In the genomic region with DNA sequence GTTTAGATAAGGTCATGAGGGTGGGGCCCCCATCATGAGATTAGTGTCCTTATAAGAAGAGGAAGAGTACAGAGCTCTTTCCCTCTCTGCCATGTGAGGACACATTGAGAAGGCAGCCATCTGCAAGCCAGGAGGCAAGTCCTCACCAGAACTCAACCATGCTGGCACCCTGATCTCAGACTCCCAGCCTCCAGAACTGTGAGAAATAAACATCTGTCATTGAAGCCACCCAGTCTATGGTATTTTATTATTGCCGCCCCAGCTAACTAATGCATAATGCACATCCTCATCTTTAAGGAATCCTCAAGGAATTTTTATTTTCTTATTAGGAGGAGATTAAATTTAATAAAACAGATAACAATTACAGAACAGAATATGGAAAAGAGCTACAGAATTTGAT, we compare ENCODE assay signal across 20 cellular contexts. TPM values are rescaled to one million over a fixed set of nuclear protein-coding genes. Genes with fewer than 3 reads are reported as not detected.
DNase-seq lines count a peak whose midpoint lies in the region; ATAC-seq, FAIRE-seq and TF ChIP-seq lines count a peak whose summit lies in the region.
"Had no signal": no experiment of that assay in that cellular context is flagged by ENCODE, and none has a peak within 500 bp of the region (broad histone marks: within the 10 kb centered on the region; RNA-seq: fewer than 3 reads in every experiment).

No MANE protein-coding gene starts in this region.

- ATAC-seq in HG02884 (IDR thresholded peaks at IDR 0.05; ENCODE audit: unreplicated experiment), result no peak

- TF ChIP-seq RAD21 in SK-N-SH (IDR thresholded peaks at IDR 0.05; ENCODE audit: low read length), result no peak

- in situ Hi-C loops in GM23248 (cut with MboI), result no loop called here

- POLR2A ChIA-PET in SK-N-SH (lab: Yijun Ruan, JAX), result no interaction called here

- H2AFZ ChIP-seq in GM23248 (no peak overlapping the region), SK-N-SH (ENCODE audit: low read depth) (no peak overlapping the region; the same call in 1 of the 2 replicates), fibroblast of lung (ENCODE audit: low read length) (no peak overlapping the region)

- H3K9me3 ChIP-seq in GM23248 (ENCODE audit: low read depth), result no peaks in the 10 kb centered on the region
- H3K9me3 ChIP-seq in SK-N-SH, result 0 out of 2 replicates have a peak, but pooled peaks cover 6% of the 10 kb centered on the region
- H3K9me3 ChIP-seq in fibroblast of lung (ENCODE audit: control insufficient read depth, insufficient read depth, low read depth, low read length), result no peaks in the 10 kb centered on the region
- peaks cover 0 to 5% (median 0%) of the 10 kb centered on the region in 4 donors for H3K9me3 ChIP-seq in tibial nerve

- H3K4me2 ChIP-seq in GM23248 (ENCODE audit: unreplicated experiment) (peak overlapping the region; percentile 11), SK-N-SH (no peak overlapping the region), fibroblast of lung (ENCODE audit: extremely low read depth, insufficient read depth, low read length) (peak overlapping the region; percentile 2)

- peaks cover 61% of the 10 kb centered on the region for H3K4me1 ChIP-seq in GM23248 (ENCODE audit: insufficient read depth)
- H3K4me1 ChIP-seq in SK-N-SH (ENCODE audit: control insufficient read depth in 1 of 2, insufficient read depth in 2 of 2, low read depth in 1 of 2, low read length in 1 of 2), result peaks cover 0 to 34% of the 10 kb centered on the region in 2 experiments; a peak in 3 of 4 replicates
- H3K4me1 ChIP-seq in fibroblast of lung (ENCODE audit: control insufficient read depth, extremely low read depth, insufficient read depth, low read length), result peaks cover 14% of the 10 kb centered on the region
- peaks cover 0 to 3% (median 0%) of the 10 kb centered on the region in 4 donors for H3K4me1 ChIP-seq in tibial nerve

- H3K36me3 ChIP-seq in GM23248 (ENCODE audit: low read depth), result no peaks in the 10 kb centered on the region
- peaks cover 0 to 5% of the 10 kb centered on the region in 2 experiments for H3K36me3 ChIP-seq in SK-N-SH (replicated peaks in 1 of 2; ENCODE audit: control insufficient read depth in 1 of 2, insufficient read depth in 2 of 2, low read length in 1 of 2)
- no peaks in the 10 kb centered on the region for H3K36me3 ChIP-seq in fibroblast of lung (ENCODE audit: control insufficient read depth, insufficient read depth, low read length)
- H3K36me3 ChIP-seq in tibial nerve, result no peaks in the 10 kb centered on the region

- no peak for TF ChIP-seq POLR2A in tibial nerve (IDR thresholded peaks at IDR 0.05)

- DNase-seq in GM23248 (peak; percentile 63), SK-N-SH (no peak), fibroblast of lung (ENCODE audit: low read depth in 2 of 2) (peak in 1 of 2 donors; percentile 49), tibial nerve (ENCODE audit: low spot score in 2 of 2) (no peak), RCC 7860 (ENCODE audit: low spot score) (no peak), islet precursor cell (no peak)
- DNase-seq: C1 segment of cervical spinal cord; DMS79 treated with DMSO at 0.1 percent for 48 hours; Kasumi-1; NCI-H1105 treated with DMSO at 0.1 percent for 48 hours; NCI-H1694 treated with DMSO at 0.1 percent for 48 hours; NK-92 treated with Interleukin-12 subunit alpha and Interleukin-12 subunit beta, amount 100 ng/mL, for 24 hours; RPMI8226; T-helper 1 cell had no signal

- H3K9ac ChIP-seq in GM23248, result peak overlapping the region; percentile 64
- H3K9ac ChIP-seq in SK-N-SH, result peak overlapping the region; percentile 27; the same call in 1 of the 2 replicates
- no peak overlapping the region for H3K9ac ChIP-seq in fibroblast of lung (ENCODE audit: insufficient read depth, low read length)

- 41 to 64% methylated on average over 1 of the region's 1 CpG for WGBS in GM23248 (ENCODE audit: low coverage in 1 of 2, low lambda C conversion rate in 2 of 2, missing lambda C conversion rate in 2 of 2), 2 experiments
- 61% methylated on average over 1 of the region's 1 CpG for WGBS in SK-N-SH (ENCODE audit: low lambda C conversion rate)
- WGBS in tibial nerve, 2 donors, result 42 to 43% methylated on average over 1 of the region's 1 CpG

- FAIRE-seq in RCC 7860 (lab: Jason Lieb, UNC), result no peak
- FAIRE-seq: GM12892, H1 had no signal

- TF ChIP-seq EP300 in SK-N-SH (IDR thresholded peaks at IDR 0.05; ENCODE audit: borderline replicate concordance in 1 of 2, low read depth in 1 of 2, low read length in 1 of 2) (no peak), tibial nerve (IDR thresholded peaks at IDR 0.05) (no peak)

- H3K4me3 ChIP-seq in GM23248 (0 out of 2 replicates have a peak overlapping the region, but pooled peaks have one; percentile 13), SK-N-SH (ENCODE audit: low read depth in 2 of 2, low read length in 1 of 2) (no peak overlapping the region), fibroblast of lung (replicated peaks in 1 of 4; ENCODE audit: control extremely low read depth in 1 of 4, insufficient read depth in 1 of 4, low read depth in 3 of 4, low read length in 4 of 4) (no peak overlapping the region), tibial nerve (no peak overlapping the region)
- H3K4me3 ChIP-seq: SK-N-MC had no signal

- H4K20me1 ChIP-seq in GM23248 (ENCODE audit: insufficient read depth) (no peaks in the 10 kb centered on the region), SK-N-SH (ENCODE audit: insufficient read depth) (no peaks in the 10 kb centered on the region), fibroblast of lung (ENCODE audit: control insufficient read depth, extremely low read depth, insufficient read depth, low read length) (no peaks in the 10 kb centered on the region)

- CTCF ChIA-PET in SK-N-SH (lab: Yijun Ruan, JAX), result no interaction called here

- H3K9me2 ChIP-seq in GM23248 (ENCODE audit: insufficient read depth), result no peaks in the 10 kb centered on the region
- H3K9me2 ChIP-seq in SK-N-SH, result no peaks in the 10 kb centered on the region

- H3K27me3 ChIP-seq in GM23248 (replicated peaks; ENCODE audit: insufficient read depth) (no peaks in the 10 kb centered on the region), SK-N-SH (ENCODE audit: insufficient read depth) (no peaks in the 10 kb centered on the region), fibroblast of lung (ENCODE audit: control insufficient read depth, insufficient read depth, low read length) (no peaks in the 10 kb centered on the region), tibial nerve (peaks cover 0 to 2% of the 10 kb centered on the region in 2 donors)

- H3K27ac ChIP-seq in GM23248 (peak overlapping the region; percentile 98), SK-N-SH (ENCODE audit: low read depth in 2 of 2, low read length in 1 of 2) (peak overlapping the region; percentile 76 to 89; a peak in 3 of 4 replicates), fibroblast of lung (ENCODE audit: insufficient read depth, low read length) (peak overlapping the region; percentile 94), tibial nerve (peak overlapping the region; percentile 54 to 85 (median 76))
- H3K27ac ChIP-seq: SK-N-MC had no signal

- TF ChIP-seq CTCF in SK-N-SH (IDR thresholded peaks at IDR 0.05) (no peak), fibroblast of lung (conservative IDR thresholded peaks at IDR 0.05 in 1 of 2, IDR thresholded peaks at IDR 0.05 in 1 of 2; ENCODE audit: low read depth in 1 of 2, low read length in 2 of 2) (no peak), tibial nerve (IDR thresholded peaks at IDR 0.05) (no peak)

- H3F3A ChIP-seq in GM23248 (ENCODE audit: insufficient read depth), result peaks cover 54% of the 10 kb centered on the region
- H3F3A ChIP-seq in SK-N-SH (replicated peaks; ENCODE audit: insufficient read depth), result peaks cover 44% of the 10 kb centered on the region

- H3K79me2 ChIP-seq in GM23248 (ENCODE audit: insufficient read depth), result no peaks in the 10 kb centered on the region
- no peaks in the 10 kb centered on the region for H3K79me2 ChIP-seq in SK-N-SH (ENCODE audit: insufficient read depth)
- H3K79me2 ChIP-seq in fibroblast of lung (ENCODE audit: control insufficient read depth, insufficient read depth, low read length), result no peaks in the 10 kb centered on the region

RNA-seq across cellular contexts. Expression of gene EXOSC9, which starts 16.7 kb away (rescaled TPM):
- total RNA-seq in GM23248 (2014; rRNA removed; shearing (Covaris generic)), result 44.1 and 48.4 TPM in 2 replicates
- polyA plus RNA-seq in GM23248 (2016; fragmentation: Nextera tagmentation; extraction: Ambion mirVana), result 37.9 and 41.9 TPM in 2 replicates
- polyA plus RNA-seq in SK-N-SH (2012; rRNA removed), result 38.8 and 49.5 TPM in 2 replicates
- polyA plus RNA-seq in SK-N-SH (2012; cell fraction: cytosol; rRNA removed), result 50.8 and 60.6 TPM in 2 replicates
- 28.9 and 68.8 TPM in 2 replicates for polyA plus RNA-seq in SK-N-SH (2012; cell fraction: nucleus; rRNA removed)
- 15.5 and 16.2 TPM in 2 replicates for total RNA-seq in fibroblast of lung
- 33.8 and 41.5 TPM in 2 replicates for polyA plus RNA-seq in fibroblast of lung
- polyA plus RNA-seq in fibroblast of lung (2012), result 20.7 and 31.7 TPM in 2 replicates
- polyA minus RNA-seq in fibroblast of lung (ENCODE audit: low replicate concordance), result 2.2 and 20.6 TPM in 2 replicates
- total RNA-seq in tibial nerve, result 10 to 100 TPM; 20.1 to 32.7 (median 26.6) TPM

RNA-seq across cellular contexts. Expression of gene SMIM43, which starts 19.4 kb away (rescaled TPM):
- 3.4 and 3.5 TPM in 2 replicates for total RNA-seq in GM23248 (2014; rRNA removed; shearing (Covaris generic))
- polyA plus RNA-seq in GM23248 (2016; fragmentation: Nextera tagmentation; extraction: Ambion mirVana) (1.4 TPM in 2 replicates), SK-N-SH (2012; rRNA removed) (37.2 and 59.1 TPM in 2 replicates), fibroblast of lung (1.8 and 2.5 TPM in 2 replicates)
- polyA plus RNA-seq in SK-N-SH (2012; cell fraction: cytosol; rRNA removed), result 50.5 and 56.0 TPM in 2 replicates
- polyA plus RNA-seq in SK-N-SH (2012; cell fraction: nucleus; rRNA removed), result 59.9 and 106 TPM in 2 replicates
- total RNA-seq in fibroblast of lung (0.26 and 0.83 TPM in 2 replicates), tibial nerve (1 to 10 TPM; 2.2 to 5.7 (median 4.6) TPM)
- polyA plus RNA-seq in fibroblast of lung (2012), result 0.83 and 0.94 TPM in 2 replicates
- polyA minus RNA-seq in fibroblast of lung (ENCODE audit: low replicate concordance), result 1.7 TPM in 1 of 2 replicates, not detected in the other
- total RNA-seq: OCI-LY7 had no signal
- polyA plus RNA-seq: IgD-negative memory B cell had no signal

RNA-seq across cellular contexts. Expression of gene CCNA2, which starts 39.3 kb away (rescaled TPM):
- 45.3 and 47.7 TPM in 2 replicates for total RNA-seq in GM23248 (2014; rRNA removed; shearing (Covaris generic))
- polyA plus RNA-seq in GM23248 (2016; fragmentation: Nextera tagmentation; extraction: Ambion mirVana) (33.1 and 33.7 TPM in 2 replicates), SK-N-SH (2012; rRNA removed) (23.0 and 23.8 TPM in 2 replicates), fibroblast of lung (14.9 and 45.0 TPM in 2 replicates)
- polyA plus RNA-seq in SK-N-SH (2012; cell fraction: cytosol; rRNA removed), result 27.7 and 29.2 TPM in 2 replicates
- polyA plus RNA-seq in SK-N-SH (2012; cell fraction: nucleus; rRNA removed), result 10.8 and 15.6 TPM in 2 replicates
- total RNA-seq in fibroblast of lung (1.3 and 12.6 TPM in 2 replicates), tibial nerve (1 to 10 TPM; 1.2 to 5.2 (median 3.4) TPM)
- polyA plus RNA-seq in fibroblast of lung (2012), result 9.6 and 33.0 TPM in 2 replicates
- 0.39 and 8.5 TPM in 2 replicates for polyA minus RNA-seq in fibroblast of lung (ENCODE audit: low replicate concordance)
